In genomic region chr11:16193897-16194381, GRCh38 we compare ENCODE assay signal across 17 cellular contexts.
A peak's percentile ranks its signal among the peaks of the same experiment; 100 is the strongest.
DNase-seq lines count a peak whose midpoint lies in the region; ATAC-seq, FAIRE-seq and TF ChIP-seq lines count a peak whose summit lies in the region.
"Had no signal": no experiment of that assay in that cellular context is flagged by ENCODE, and none has a peak within 500 bp of the region (broad histone marks: within the 10 kb centered on the region; RNA-seq: fewer than 3 reads in every experiment).

No MANE protein-coding gene starts in this region.

- no peak overlapping the region for H2BK5ac ChIP-seq in H1 (ENCODE audit: low read depth, low read length)

- H3K27me3 ChIP-seq in H1 (replicated peaks in 1 of 4; ENCODE audit: control insufficient read depth in 3 of 4, extremely low read depth in 1 of 4, insufficient read depth in 3 of 4, low read length in 3 of 4) = no peaks in the 10 kb centered on the region
- no peaks in the 10 kb centered on the region for H3K27me3 ChIP-seq in smooth muscle cell (ENCODE audit: low read depth)

- no peak overlapping the region for H2BK120ac ChIP-seq in H1 (replicated peaks; ENCODE audit: low read depth, low read length)

- H3K79me1 ChIP-seq in H1 (ENCODE audit: low read depth, low read length) = no peaks in the 10 kb centered on the region

- H4K91ac ChIP-seq in H1 (replicated peaks; ENCODE audit: insufficient read length, low read length) = no peak overlapping the region

- ATAC-seq in Right ventricle myocardium superior (ENCODE audit: poor library complexity) (peak; percentile 19), Right ventricle myocardium inferior (no peak)
- ATAC-seq: natural killer cell; stimulated activated naive CD8-positive, alpha-beta T cell treated with anti-CD3 and anti-CD28 coated beads, Interleukin-15, Interleukin-2, amounts not matched to agents 100 U/mL and 50 U/mL, for 24 hours; T-helper 17 cell had no signal

- no peak overlapping the region for H4K8ac ChIP-seq in H1 (ENCODE audit: extremely low read depth, insufficient read depth, low read length)

- H3K9ac ChIP-seq in H1 (replicated peaks in 1 of 4; ENCODE audit: extremely low read depth in 1 of 4, low read depth in 3 of 4, low read length in 3 of 4) (no peak overlapping the region), smooth muscle cell (ENCODE audit: low read depth) (no peak overlapping the region)

- TF ChIP-seq EP300 in H1 (IDR thresholded peaks at IDR 0.05; ENCODE audit: borderline replicate concordance in 1 of 2, low read depth in 2 of 2, low read length in 2 of 2) = no peak

- H2BK12ac ChIP-seq in H1 (ENCODE audit: low read depth, low read length) = no peak overlapping the region

- H3F3A ChIP-seq in smooth muscle cell (ENCODE audit: low read depth) = peaks cover 10% of the 10 kb centered on the region

- H3K56ac ChIP-seq in H1 (replicated peaks; ENCODE audit: insufficient read length, low read depth, low read length) = no peak overlapping the region

- no peak overlapping the region for H3K4me3 ChIP-seq in H1 (ENCODE audit: extremely low read depth in 1 of 4, insufficient read depth in 2 of 4, low read depth in 3 of 4, low read length in 4 of 4)
- H3K4me3 ChIP-seq in smooth muscle cell = no peak overlapping the region

- no peak overlapping the region for H4K5ac ChIP-seq in H1 (ENCODE audit: insufficient read length, low read depth, low read length)

- no peaks in the 10 kb centered on the region for H3K9me3 ChIP-seq in H1 (ENCODE audit: insufficient read depth in 2 of 2, low read depth in 1 of 2, low read length in 1 of 2)
- no peaks in the 10 kb centered on the region for H3K9me3 ChIP-seq in smooth muscle cell (replicated peaks; ENCODE audit: low read depth)

- H3K79me2 ChIP-seq in H1 (ENCODE audit: control insufficient read depth in 1 of 2, insufficient read depth in 2 of 2, low read length in 2 of 2) = no peaks in the 10 kb centered on the region
- H3K79me2 ChIP-seq in smooth muscle cell (ENCODE audit: low read depth) = no peaks in the 10 kb centered on the region

- H3K4me2 ChIP-seq in H1 (ENCODE audit: insufficient read depth in 1 of 2, low read depth in 2 of 2, low read length in 2 of 2) = no peak overlapping the region
- H3K4me2 ChIP-seq in smooth muscle cell = peak overlapping the region; percentile 20

- intact Hi-C loops in Right ventricle myocardium superior (cut with DNase I) = loop anchor here (5.0 kb wide), 1 partner anchor 413 kb away; no protein-coding TSS in a partner anchor
- intact Hi-C loops in Right ventricle myocardium inferior (cut with DNase I) = loop anchor here (2.0 kb wide), 1 partner anchor 413 kb away; no protein-coding TSS in a partner anchor

- no peak for TF ChIP-seq POLR2A in H1 (IDR thresholded peaks at IDR 0.05; ENCODE audit: control extremely low read depth in 1 of 2, low read depth in 2 of 2, low read length in 2 of 2)

- H3K18ac ChIP-seq in H1 (ENCODE audit: extremely low read depth, low read length) = no peak overlapping the region

- no peak for TF ChIP-seq CTCF in H1 (IDR thresholded peaks at IDR 0.05; ENCODE audit: control extremely low read depth in 1 of 3, insufficient read depth in 1 of 3, low read depth in 1 of 3, low read length in 3 of 3)
- TF ChIP-seq CTCF in smooth muscle cell (IDR thresholded peaks at IDR 0.05; ENCODE audit: borderline replicate concordance, insufficient read depth, poor library complexity, severe bottlenecking) = no peak

- H2AK5ac ChIP-seq in H1 (ENCODE audit: low read depth, low read length) = no peak overlapping the region

- H3K36me3 ChIP-seq in H1 (ENCODE audit: control insufficient read depth in 2 of 4, insufficient read depth in 4 of 4, low read length in 3 of 4) = no peaks in the 10 kb centered on the region
- H3K36me3 ChIP-seq in smooth muscle cell (ENCODE audit: low read depth) = no peaks in the 10 kb centered on the region

- H2BK20ac ChIP-seq in H1 (ENCODE audit: low read length) = no peak overlapping the region

- FAIRE-seq in H1 (lab: Jason Lieb, UNC) = no peak
- FAIRE-seq: GM12891 had no signal

- H2BK15ac ChIP-seq in H1 (ENCODE audit: low read length) = no peak overlapping the region

- H4K20me1 ChIP-seq in H1 (replicated peaks in 1 of 2; ENCODE audit: control insufficient read depth in 1 of 2, insufficient read depth in 2 of 2, low read length in 2 of 2) (no peaks in the 10 kb centered on the region), smooth muscle cell (ENCODE audit: low read depth) (no peaks in the 10 kb centered on the region)

- WGBS in H1 (ENCODE audit: extremely low coverage in 1 of 2, insufficient coverage in 1 of 2, insufficient read length in 1 of 2, insufficient replicate concordance in 2 of 2, low coverage in 1 of 2, low lambda C conversion rate in 2 of 2, missing lambda C conversion rate in 1 of 2), 2 experiments = 79% methylated on average over 1 of the region's 1 CpG; no CpG with 5 or more reads in 1 of the 2 experiments
- WGBS in smooth muscle cell (ENCODE audit: low lambda C conversion rate) = 4% methylated on average over 1 of the region's 1 CpG

- no peak overlapping the region for H3K27ac ChIP-seq in H1 (ENCODE audit: low read depth, low read length)
- H3K27ac ChIP-seq in smooth muscle cell (ENCODE audit: low read depth) = no peak overlapping the region
- H3K27ac ChIP-seq: C4-2B had no signal

- no peak overlapping the region for H3K14ac ChIP-seq in H1 (ENCODE audit: insufficient read length)

- H3K4ac ChIP-seq in H1 (replicated peaks; ENCODE audit: insufficient read length, low read depth, low read length) = no peak overlapping the region

- no peak overlapping the region for H3K23ac ChIP-seq in H1 (ENCODE audit: insufficient read length)

- CTCF ChIA-PET in H1 (lab: Charles Lee; ENCODE audit: partially characterized antibody) = interaction anchor here (1.0 kb wide), 1 partner anchor 19 kb away, joined by 4 read pairs; no protein-coding TSS in a partner anchor

- no peak for TF ChIP-seq RAD21 in H1 (IDR thresholded peaks at IDR 0.05 in 1 of 2, conservative IDR thresholded peaks at IDR 0.05 in 1 of 2; ENCODE audit: low read depth in 2 of 2, low read length in 2 of 2)

- H2AFZ ChIP-seq in H1 (ENCODE audit: low read length) = 0 out of 2 replicates have a peak overlapping the region, but pooled peaks have one; percentile 5
- H2AFZ ChIP-seq in smooth muscle cell (ENCODE audit: low read depth) = no peak overlapping the region

- DNase-seq in Right ventricle myocardium superior (no peak), Right ventricle myocardium inferior (ENCODE audit: missing footprints) (no peak), H1 (ENCODE audit: low read depth in 1 of 2, low spot score in 2 of 2) (no peak), midbrain (lab: John Stamatoyannopoulos, UW) (peak; percentile 59), smooth muscle cell (lab: John Stamatoyannopoulos, UW; ENCODE audit: unreplicated experiment) (no peak), kidney tubule cell (ENCODE audit: low spot score) (no peak), T-helper 1 cell (no peak)
- DNase-seq in activated naive CD4-positive, alpha-beta T cell (lab: John Stamatoyannopoulos, UW) = no peak
- DNase-seq: activated B cell treated with CpG ODN at 0.5 μM for 24 hours; DMS153; immature natural killer cell; natural killer cell; NCI-H1436 treated with DMSO at 0.1 percent for 48 hours; stimulated activated naive CD8-positive, alpha-beta T cell treated with anti-CD3 and anti-CD28 coated beads, Interleukin-15, Interleukin-2, amounts not matched to agents 100 U/mL and 50 U/mL, for 24 hours; T-helper 17 cell had no signal

- no peaks in the 10 kb centered on the region for H3K23me2 ChIP-seq in H1 (ENCODE audit: low read depth, low read length)

- H3K4me1 ChIP-seq in H1 (replicated peaks in 1 of 4; ENCODE audit: control insufficient read depth in 3 of 4, insufficient read depth in 4 of 4, low read length in 3 of 4) = no peaks in the 10 kb centered on the region; a peak in 1 of 7 replicates
- peaks cover 38% of the 10 kb centered on the region for H3K4me1 ChIP-seq in smooth muscle cell (ENCODE audit: low read depth)

- POLR2A ChIA-PET in H1 (lab: Charles Lee; ENCODE audit: partially characterized antibody) = no interaction called here

TF ChIP-seq in H1, 55 proteins besides CTCF, POLR2A, EP300 and RAD21:
- no peak for TF ChIP-seq FOSL1 (IDR thresholded peaks at IDR 0.05; ENCODE audit: insufficient read depth, low read depth, low read length)
- no peak for TF ChIP-seq SUZ12 (IDR thresholded peaks at IDR 0.05; ENCODE audit: low read length)
- no peak for TF ChIP-seq SAP30 (IDR thresholded peaks at IDR 0.05; ENCODE audit: insufficient read depth, insufficient replicate concordance, low read length)
- no peak for TF ChIP-seq ASH2L (IDR thresholded peaks at IDR 0.05; ENCODE audit: low read length)
- no peak for TF ChIP-seq JUN (IDR thresholded peaks at IDR 0.05; ENCODE audit: low read depth, low read length)
- TF ChIP-seq KDM1A (IDR thresholded peaks at IDR 0.05; ENCODE audit: borderline replicate concordance, low read length) = no peak
- no peak for TF ChIP-seq ZNF274 (IDR thresholded peaks at IDR 0.05; ENCODE audit: borderline replicate concordance, extremely low read depth, low read length)
- no peak for TF ChIP-seq HDAC2 (IDR thresholded peaks at IDR 0.05; ENCODE audit: borderline replicate concordance in 1 of 2, low read depth in 2 of 2, low read length in 2 of 2)
- TF ChIP-seq POU5F1 (IDR thresholded peaks at IDR 0.05; ENCODE audit: low read depth, low read length) = no peak
- TF ChIP-seq KDM5A (IDR thresholded peaks at IDR 0.05; ENCODE audit: low read length) = no peak
- TF ChIP-seq CBX8 (IDR thresholded peaks at IDR 0.05; ENCODE audit: borderline replicate concordance, low read depth, low read length) = no peak
- no peak for TF ChIP-seq EZH2 (IDR thresholded peaks at IDR 0.05; ENCODE audit: low read depth, low read length, severe bottlenecking)
- no peak for TF ChIP-seq SIX5 (IDR thresholded peaks at IDR 0.05; ENCODE audit: low read depth, low read length)
- no peak for TF ChIP-seq CEBPB (IDR thresholded peaks at IDR 0.05; ENCODE audit: low read depth, low read length)
- TF ChIP-seq ATF3 (IDR thresholded peaks at IDR 0.05; ENCODE audit: insufficient read depth, low read depth, low read length) = no peak
- no peak for TF ChIP-seq TBP (IDR thresholded peaks at IDR 0.05; ENCODE audit: low read depth, low read length)
- TF ChIP-seq TEAD4 (IDR thresholded peaks at IDR 0.05; ENCODE audit: low read depth, low read length) = no peak
- no peak for TF ChIP-seq KDM4A (IDR thresholded peaks at IDR 0.05; ENCODE audit: low read depth, low read length, severe bottlenecking)
- TF ChIP-seq NRF1 (IDR thresholded peaks at IDR 0.05; ENCODE audit: low read depth, low read length) = no peak
